8 cellular contexts compared by ENCODE assay signal in genomic region chr3:71397046-71397445, GRCh38.
DNase-seq lines count a peak whose midpoint lies in the region; ATAC-seq and TF ChIP-seq lines count a peak whose summit lies in the region.

No MANE protein-coding gene starts in this region.

- H3K27me3 ChIP-seq in foreskin keratinocyte (no peaks in the 10 kb centered on the region), gastrocnemius medialis (no peaks in the 10 kb centered on the region)

- no peaks in the 10 kb centered on the region for H3K36me3 ChIP-seq in gastrocnemius medialis

- no peak for TF ChIP-seq POLR2A in gastrocnemius medialis (IDR thresholded peaks at IDR 0.05)

- in situ Hi-C loops in gastrocnemius medialis (cut with MboI; ENCODE audit: low sequenced_read_pairs in 4 of 4): no loop called here

- no peaks in the 10 kb centered on the region for H3K4me1 ChIP-seq in foreskin keratinocyte
- peaks cover 5 to 7% of the 10 kb centered on the region in 2 donors for H3K4me1 ChIP-seq in gastrocnemius medialis

- TF ChIP-seq CTCF in GM12872 (IDR thresholded peaks at IDR 0.05; ENCODE audit: insufficient read depth, low read depth, low read length): peak; percentile 67
- peak; percentile 61 for TF ChIP-seq CTCF in foreskin keratinocyte (conservative IDR thresholded peaks at IDR 0.05)
- peak in 4 of 5 experiments; percentile 11 to 66 (median 50) for TF ChIP-seq CTCF in gastrocnemius medialis (IDR thresholded peaks at IDR 0.05 in 4 of 5, conservative IDR thresholded peaks at IDR 0.05 in 1 of 5)

- H3K36me3 Mint-ChIP-seq in activated T-helper 1 cell treated with anti-CD3 and anti-CD28 coated beads, Interleukin-12 subunit alpha, Interleukin-12 subunit beta, Interleukin-2, Interleukin-4 antibody, amounts not matched to agents 30 ng/mL and 10 ng/mL and 1 ng/mL, durations not matched to agents 14 hours and 24 hours and 36 hours (ENCODE audit: low read depth): no peaks in the 10 kb centered on the region

- H3K27ac ChIP-seq in foreskin keratinocyte (no peak overlapping the region), gastrocnemius medialis (no peak overlapping the region)

- intact Hi-C loops in gastrocnemius medialis (cut with DNase I; ENCODE audit: low total_unique reads): loop anchor here (10.0 kb wide), 2 partner anchors 332 to 392 kb away; no protein-coding TSS in a partner anchor
- intact Hi-C loops in activated T-helper 1 cell treated with anti-CD3 and anti-CD28 coated beads, Interleukin-12 subunit alpha, Interleukin-12 subunit beta, Interleukin-2, Interleukin-4 antibody, amounts not matched to agents 30 ng/mL and 10 ng/mL and 1 ng/mL, durations not matched to agents 14 hours and 24 hours and 36 hours (cut with micrococcal nuclease): no loop called here

- H3K4me3 ChIP-seq in gastrocnemius medialis: no peak overlapping the region

- no peak overlapping the region for H3K4me3 Mint-ChIP-seq in activated T-helper 1 cell treated with anti-CD3 and anti-CD28 coated beads, Interleukin-12 subunit alpha, Interleukin-12 subunit beta, Interleukin-2, Interleukin-4 antibody, amounts not matched to agents 30 ng/mL and 10 ng/mL and 1 ng/mL, durations not matched to agents 14 hours and 24 hours and 36 hours

- H3K9me3 ChIP-seq in gastrocnemius medialis: no peaks in the 10 kb centered on the region

- no peaks in the 10 kb centered on the region for H3K9me3 Mint-ChIP-seq in activated T-helper 1 cell treated with anti-CD3 and anti-CD28 coated beads, Interleukin-12 subunit alpha, Interleukin-12 subunit beta, Interleukin-2, Interleukin-4 antibody, amounts not matched to agents 30 ng/mL and 10 ng/mL and 1 ng/mL, durations not matched to agents 14 hours and 24 hours and 36 hours

- peak; percentile 29 for DNase-seq in AG08396 (ENCODE audit: low spot score)
- DNase-seq in foreskin keratinocyte: no peak
- no peak for DNase-seq in gastrocnemius medialis
- DNase-seq in activated CD4-positive, CD25-positive, alpha-beta regulatory T cell treated with anti-CD3 and anti-CD28 coated beads, Interleukin-2, amount 50 U/mL, for 72 hours: no peak
- no peak for DNase-seq in activated T-helper 1 cell treated with anti-CD3 and anti-CD28 coated beads, Interleukin-12 subunit alpha, Interleukin-12 subunit beta, Interleukin-2, Interleukin-4 antibody, amounts not matched to agents 30 ng/mL and 10 ng/mL and 1 ng/mL, durations not matched to agents 14 hours and 24 hours and 36 hours (ENCODE audit: low spot score)

- peaks cover 37% of the 10 kb centered on the region for H3K27me3 Mint-ChIP-seq in activated T-helper 1 cell treated with anti-CD3 and anti-CD28 coated beads, Interleukin-12 subunit alpha, Interleukin-12 subunit beta, Interleukin-2, Interleukin-4 antibody, amounts not matched to agents 30 ng/mL and 10 ng/mL and 1 ng/mL, durations not matched to agents 14 hours and 24 hours and 36 hours (ENCODE audit: insufficient read depth)

- H3K4me1 Mint-ChIP-seq in activated T-helper 1 cell treated with anti-CD3 and anti-CD28 coated beads, Interleukin-12 subunit alpha, Interleukin-12 subunit beta, Interleukin-2, Interleukin-4 antibody, amounts not matched to agents 30 ng/mL and 10 ng/mL and 1 ng/mL, durations not matched to agents 14 hours and 24 hours and 36 hours (ENCODE audit: low read depth): peaks cover 23% of the 10 kb centered on the region

- ATAC-seq in SK-N-SH treated with all-trans-retinoic acid at 6 μM for 48 hours (peak; percentile 56; the same call in 2 of the 3 replicates), foreskin keratinocyte (peak; percentile 59), gastrocnemius medialis (peak in 1 of 2 donors; percentile 55), HG02852 (IDR thresholded peaks at IDR 0.05; ENCODE audit: unreplicated experiment) (no peak)

- no peak overlapping the region for H3K27ac Mint-ChIP-seq in activated T-helper 1 cell treated with anti-CD3 and anti-CD28 coated beads, Interleukin-12 subunit alpha, Interleukin-12 subunit beta, Interleukin-2, Interleukin-4 antibody, amounts not matched to agents 30 ng/mL and 10 ng/mL and 1 ng/mL, durations not matched to agents 14 hours and 24 hours and 36 hours

TF ChIP-seq in SK-N-SH treated with all-trans-retinoic acid at 6 μM for 48 hours, 23 proteins besides CTCF, POLR2A, EP300 and RAD21:
- TF ChIP-seq SNAI2 (CRISPR knock-in tag; IDR thresholded peaks at IDR 0.05): no peak
- no peak for TF ChIP-seq GLIS3 (CRISPR knock-in tag; IDR thresholded peaks at IDR 0.05)
- TF ChIP-seq ZC3H10 (CRISPR knock-in tag; IDR thresholded peaks at IDR 0.05): no peak
- TF ChIP-seq ZNF565 (CRISPR knock-in tag; conservative IDR thresholded peaks at IDR 0.05; ENCODE audit: low read depth): no peak
